9 cellular contexts compared by ENCODE assay signal in genomic region chr3:191356586-191357439, GRCh38. TPM values are rescaled to one million over a fixed set of nuclear protein-coding genes. Genes with fewer than 3 reads are reported as not detected.
DNase-seq lines count a peak whose midpoint lies in the region; ATAC-seq and TF ChIP-seq lines count a peak whose summit lies in the region.
"Had no signal": no experiment of that assay in that cellular context is flagged by ENCODE, and none has a peak within 500 bp of the region (broad histone marks: within the 10 kb centered on the region; RNA-seq: fewer than 3 reads in every experiment).

No MANE protein-coding gene starts in this region.

- no peaks in the 10 kb centered on the region for H3K9me3 ChIP-seq in HEK293 (ENCODE audit: control insufficient read depth, insufficient read depth, low read depth, low read length)
- H3K9me3 ChIP-seq in stomach: no peaks in the 10 kb centered on the region

- in situ Hi-C loops in astrocyte of the cerebellum (cut with HindIII; ENCODE audit: low sequenced_read_pairs): no loop called here

- TF ChIP-seq CTCF in HEK293 (tag by site-specific recombination; IDR thresholded peaks at IDR 0.05): no peak
- TF ChIP-seq CTCF in astrocyte of the cerebellum (IDR thresholded peaks at IDR 0.05; ENCODE audit: low read depth, low read length, missing control alignments): no peak
- TF ChIP-seq CTCF in stomach (IDR thresholded peaks at IDR 0.05): no peak

- WGBS in stomach, 5 donors: 47 to 61% (median 52%) methylated on average over 6 of the region's 6 CpGs

- POLR2A ChIA-PET in HEK293 (lab: Yijun Ruan, JAX): no interaction called here

- H3K4me3 ChIP-seq in HEK293 (ENCODE audit: low read depth, low read length) (no peak overlapping the region), astrocyte of the cerebellum (ENCODE audit: low read depth, low read length) (no peak overlapping the region), stomach (no peak overlapping the region)

- TF ChIP-seq EP300 in stomach (IDR thresholded peaks at IDR 0.05): no peak

- H3K27me3 ChIP-seq in stomach: no peaks in the 10 kb centered on the region

- intact Hi-C loops in stomach (cut with DNase I; ENCODE audit: low total_unique reads): no loop called here

- DNase-seq in astrocyte of the cerebellum (ENCODE audit: low read depth) (peak; percentile 64), islet precursor cell (peak; percentile 80), stomach (peak; percentile 31), DMS 273 treated with DMSO at 0.1 percent for 48 hours (lab: John Stamatoyannopoulos, UW) (no peak), T-helper 2 cell (no peak), GF-D8 (lab: John Stamatoyannopoulos, UW) (no peak)
- DNase-seq: foreskin melanocyte had no signal

- no peak for TF ChIP-seq POLR2A in stomach (IDR thresholded peaks at IDR 0.05)

- CTCF ChIA-PET in HEK293 (lab: Yijun Ruan, JAX): interaction anchor here (1.7 kb wide), 1 partner anchor 111 kb away, joined by 4 read pairs; no protein-coding TSS in a partner anchor

- H3K4me1 ChIP-seq in HEK293 (ENCODE audit: control insufficient read depth, insufficient read depth, low read length): peaks cover 30% of the 10 kb centered on the region
- H3K4me1 ChIP-seq in stomach: peaks cover 13 to 51% (median 32%) of the 10 kb centered on the region in 4 donors

- ATAC-seq in HG02973 (IDR thresholded peaks at IDR 0.05; ENCODE audit: unreplicated experiment): no peak

- H3K27ac ChIP-seq in HEK293 (ENCODE audit: extremely low read depth, low read depth, low read length): 0 out of 2 replicates have a peak overlapping the region, but pooled peaks have one; percentile 17
- peak overlapping the region in 4 of 5 donors; percentile 19 to 63 (median 43) for H3K27ac ChIP-seq in stomach

- H3K36me3 ChIP-seq in HEK293 (ENCODE audit: control insufficient read depth in 2 of 2, insufficient read depth in 1 of 2, low read length in 2 of 2) (peaks cover 0 to 20% of the 10 kb centered on the region in 2 experiments; a peak in 2 of 3 replicates), stomach (peaks cover 17 to 43% (median 41%) of the 10 kb centered on the region in 4 donors)

TF ChIP-seq in HEK293, 187 proteins besides CTCF, POLR2A, EP300 and RAD21 (continues in another document):
- no peak for TF ChIP-seq ZNF555 (tag by site-specific recombination; conservative IDR thresholded peaks at IDR 0.05)
- no peak for TF ChIP-seq ZNF670 (tag by site-specific recombination; IDR thresholded peaks at IDR 0.05; ENCODE audit: low read depth)
- TF ChIP-seq ZNF585B (tag by site-specific recombination; IDR thresholded peaks at IDR 0.05): no peak
- TF ChIP-seq KLF7 (tag by site-specific recombination; IDR thresholded peaks at IDR 0.05; ENCODE audit: borderline replicate concordance): no peak
- 0 out of 2 replicates have a peak, but pooled peaks have one; percentile 22 for TF ChIP-seq ZEB2 (tag by site-specific recombination; IDR thresholded peaks at IDR 0.05)
- no peak for TF ChIP-seq ZNF214 (tag by site-specific recombination; IDR thresholded peaks at IDR 0.05; ENCODE audit: borderline replicate concordance)
- TF ChIP-seq INSM2 (tag by site-specific recombination; IDR thresholded peaks at IDR 0.05): peak; percentile 78; the same call in 1 of the 2 replicates
- TF ChIP-seq ZNF664 (tag by site-specific recombination; IDR thresholded peaks at IDR 0.05): no peak
- TF ChIP-seq ZNF362 (tag by site-specific recombination; IDR thresholded peaks at IDR 0.05): 0 out of 2 replicates have a peak, but pooled peaks have one; percentile 29
- TF ChIP-seq BCL6B (tag by site-specific recombination; IDR thresholded peaks at IDR 0.05): no peak
- TF ChIP-seq GLI2 (tag by site-specific recombination; IDR thresholded peaks at IDR 0.05; ENCODE audit: borderline replicate concordance, low read depth): no peak
- no peak for TF ChIP-seq ZNF473 (tag by site-specific recombination; IDR thresholded peaks at IDR 0.05)
- TF ChIP-seq ZSCAN18 (tag by site-specific recombination; IDR thresholded peaks at IDR 0.05): no peak
- TF ChIP-seq PRDM6 (tag by site-specific recombination; IDR thresholded peaks at IDR 0.05): peak; percentile 92
- no peak for TF ChIP-seq ZNF513 (tag by site-specific recombination; IDR thresholded peaks at IDR 0.05)
- no peak for TF ChIP-seq ZBTB1 (tag by site-specific recombination; IDR thresholded peaks at IDR 0.05)
- no peak for TF ChIP-seq ZNF394 (tag by site-specific recombination; IDR thresholded peaks at IDR 0.05; ENCODE audit: borderline replicate concordance)
- TF ChIP-seq IKZF3 (tag by site-specific recombination; IDR thresholded peaks at IDR 0.05): 0 out of 2 replicates have a peak, but pooled peaks have one; percentile 17
- no peak for TF ChIP-seq KLF16 (tag by site-specific recombination; IDR thresholded peaks at IDR 0.05)
- no peak for TF ChIP-seq ZFP69B (tag by site-specific recombination; IDR thresholded peaks at IDR 0.05)
- TF ChIP-seq ZNF658 (tag by site-specific recombination; IDR thresholded peaks at IDR 0.05): no peak
- TF ChIP-seq ZNF23 (tag by site-specific recombination; IDR thresholded peaks at IDR 0.05; ENCODE audit: borderline replicate concordance): no peak

RNA-seq across cellular contexts. Expression of gene UTS2B, which starts 26.5 kb away (rescaled TPM):
- not detected for total RNA-seq in stomach
- under 1 TPM in 2 of 3 donors, not detected in 1; 0.20 to 0.46 TPM for polyA plus RNA-seq in stomach

RNA-seq across cellular contexts. Expression of gene CCDC50, which starts 27.6 kb away (rescaled TPM):
- 100 to 1,000 TPM in 3 of 5 donors, 10 to 100 TPM in 2; 58.7 to 226 (median 112) TPM for total RNA-seq in stomach
- 10 to 100 TPM; 17.6 to 19.2 (median 18.8) TPM for polyA plus RNA-seq in stomach

Comparison
In these comparisons a context has a peak if more than half of its experiments do, and no peak if none do; other contexts are left out.
1. DNase-seq: peak in astrocyte of the cerebellum (single experiment), islet precursor cell (single experiment) and stomach (single experiment); none in DMS 273 treated with DMSO at 0.1 percent for 48 hours (single experiment), T-helper 2 cell (0 of 5) and GF-D8 (single experiment).